Comparison of ENCODE assay signal across 8 cellular contexts in the genomic region with DNA sequence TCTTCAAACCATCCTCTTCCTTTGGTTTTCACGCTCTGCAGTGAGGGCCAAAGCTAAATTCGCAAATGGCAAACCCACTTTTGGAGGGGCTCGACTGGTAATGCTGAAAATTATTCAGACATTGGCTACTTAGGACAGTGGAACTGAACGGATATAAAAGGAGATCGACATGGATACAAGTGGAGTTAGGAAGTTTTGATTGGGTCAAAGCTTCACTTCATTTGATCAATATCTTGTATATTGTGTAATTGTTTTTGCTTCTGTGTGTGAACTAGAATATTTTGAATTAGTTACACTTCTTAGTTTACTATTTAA. TPM values are rescaled to one million over a fixed set of nuclear protein-coding genes. Genes with fewer than 3 reads are reported as not detected.
DNase-seq lines count a peak whose midpoint lies in the region; ATAC-seq, FAIRE-seq and TF ChIP-seq lines count a peak whose summit lies in the region.

No MANE protein-coding gene starts in this region.

- no peaks in the 10 kb centered on the region for H3K36me3 Mint-ChIP-seq in natural killer cell treated with Interleukin-12 subunit alpha and Interleukin-12 subunit beta and Interleukin-15 and Interleukin-18, amount 100 ng/mL, for 72 hours

- H3K36me3 ChIP-seq in BLaER1 treated with 17β-estradiol and CSF1 and Interleukin-3, amounts not matched to agents 10 nM and 100 nM, result peaks cover 2 to 38% (median 31%) of the 10 kb centered on the region in 11 experiments
- H3K36me3 ChIP-seq in Loucy (ENCODE audit: insufficient read depth, low read length), result no peaks in the 10 kb centered on the region

- TF ChIP-seq CTCF in Loucy (conservative IDR thresholded peaks at IDR 0.05; ENCODE audit: low read length), result no peak
- no peak for TF ChIP-seq CTCF in dorsolateral prefrontal cortex (IDR thresholded peaks at IDR 0.05 in 54 of 56, conservative IDR thresholded peaks at IDR 0.05 in 2 of 56; ENCODE audit: low read depth in 1 of 56, partially characterized antibody in 56 of 56)

- peak overlapping the region; percentile 67 for H2AFZ ChIP-seq in Loucy (ENCODE audit: low read length)

- peaks cover 22% of the 10 kb centered on the region for H3K79me2 ChIP-seq in Loucy (ENCODE audit: insufficient read depth, low read length)

- H3K27me3 Mint-ChIP-seq in natural killer cell treated with Interleukin-12 subunit alpha and Interleukin-12 subunit beta and Interleukin-15 and Interleukin-18, amount 100 ng/mL, for 72 hours, result no peaks in the 10 kb centered on the region

- H3K27ac Mint-ChIP-seq in natural killer cell treated with Interleukin-12 subunit alpha and Interleukin-12 subunit beta and Interleukin-15 and Interleukin-18, amount 100 ng/mL, for 72 hours, result peak overlapping the region; percentile 86 to 93

- H3K27ac ChIP-seq in BLaER1 treated with 17β-estradiol and CSF1 and Interleukin-3, amounts not matched to agents 10 nM and 100 nM, result peak overlapping the region; percentile 89 to 98 (median 95)
- H3K27ac ChIP-seq in dorsolateral prefrontal cortex, result peak overlapping the region in 49 of 59 donors; percentile 49 to 98 (median 94)

- peak overlapping the region; percentile 87 to 96 (median 95) for H3K9ac ChIP-seq in BLaER1 treated with 17β-estradiol and CSF1 and Interleukin-3, amounts not matched to agents 10 nM and 100 nM
- H3K9ac ChIP-seq in Loucy (ENCODE audit: low read depth, low read length, poor library complexity, severe bottlenecking), result peak overlapping the region; percentile 75

- H3F3A ChIP-seq in Loucy (ENCODE audit: low read depth), result no peaks in the 10 kb centered on the region

- H3K9me3 Mint-ChIP-seq in natural killer cell treated with Interleukin-12 subunit alpha and Interleukin-12 subunit beta and Interleukin-15 and Interleukin-18, amount 100 ng/mL, for 72 hours, result no peaks in the 10 kb centered on the region

- no peaks in the 10 kb centered on the region for H3K9me2 ChIP-seq in Loucy (replicated peaks; ENCODE audit: low read depth, low read length)

- DNase-seq in dorsolateral prefrontal cortex (no peak), SW 1271 (lab: John Stamatoyannopoulos, UW) (no peak), iPS-NIHi7 (ENCODE audit: extremely low spot score) (no peak), HTR-8/SVneo (ENCODE audit: insufficient read length, low spot score) (no peak), DMS53 (lab: John Stamatoyannopoulos, UW) (no peak)
- no peak for DNase-seq in natural killer cell treated with Interleukin-12 subunit alpha and Interleukin-12 subunit beta and Interleukin-15 and Interleukin-18, amount 100 ng/mL, for 72 hours (ENCODE audit: low spot score)

- intact Hi-C loops in dorsolateral prefrontal cortex (cut with DNase I), result loop anchor here (2.0 to 5.0 kb wide), 2 partner anchors 105 to 551 kb away; a partner anchor contains a TSS

- peak overlapping the region; percentile 97 for H3K4me3 Mint-ChIP-seq in natural killer cell treated with Interleukin-12 subunit alpha and Interleukin-12 subunit beta and Interleukin-15 and Interleukin-18, amount 100 ng/mL, for 72 hours

- H3K9me3 ChIP-seq in BLaER1 treated with 17β-estradiol and CSF1 and Interleukin-3, amounts not matched to agents 10 nM and 100 nM (replicated peaks in 1 of 11), result peaks cover 0 to 22% (median 6%) of the 10 kb centered on the region in 11 experiments; a peak in 10 of 22 replicates
- no peaks in the 10 kb centered on the region for H3K9me3 ChIP-seq in Loucy (ENCODE audit: insufficient read depth, low read depth, low read length)

- peak overlapping the region; percentile 76 to 95 (median 90) for H3K4me2 ChIP-seq in BLaER1 treated with 17β-estradiol and CSF1 and Interleukin-3, amounts not matched to agents 10 nM and 100 nM
- H3K4me2 ChIP-seq in Loucy (ENCODE audit: low read depth, low read length, poor library complexity, severe bottlenecking), result peak overlapping the region; percentile 84

- no peak for ATAC-seq in natural killer cell treated with Interleukin-12 subunit alpha and Interleukin-12 subunit beta and Interleukin-15 and Interleukin-18, amount 100 ng/mL, for 72 hours

- peak overlapping the region; percentile 77 to 96 (median 86) for H3K4me3 ChIP-seq in BLaER1 treated with 17β-estradiol and CSF1 and Interleukin-3, amounts not matched to agents 10 nM and 100 nM
- H3K4me3 ChIP-seq in Loucy (ENCODE audit: low read length, poor library complexity, severe bottlenecking), result peak overlapping the region; percentile 80
- H3K4me3 ChIP-seq in dorsolateral prefrontal cortex, result peak overlapping the region; percentile 61 to 100 (median 95)

- H3K4me1 ChIP-seq in BLaER1 treated with 17β-estradiol and CSF1 and Interleukin-3, amounts not matched to agents 10 nM and 100 nM, result peaks cover 26 to 41% (median 35%) of the 10 kb centered on the region in 10 experiments
- peaks cover 36% of the 10 kb centered on the region for H3K4me1 ChIP-seq in Loucy (ENCODE audit: insufficient read depth, low read length, poor library complexity, severe bottlenecking)

- H4K20me1 ChIP-seq in BLaER1 treated with 17β-estradiol and CSF1 and Interleukin-3, amounts not matched to agents 10 nM and 100 nM, result peaks cover 0 to 27% (median 6%) of the 10 kb centered on the region in 11 experiments; a peak in 7 of 22 replicates
- peaks cover 22% of the 10 kb centered on the region for H4K20me1 ChIP-seq in Loucy (ENCODE audit: insufficient read depth, low read length, poor library complexity, severe bottlenecking)

- H3K4me1 Mint-ChIP-seq in natural killer cell treated with Interleukin-12 subunit alpha and Interleukin-12 subunit beta and Interleukin-15 and Interleukin-18, amount 100 ng/mL, for 72 hours (ENCODE audit: low read depth in 2 of 2), result peaks cover 28 to 32% of the 10 kb centered on the region in 2 donors

- no peak for FAIRE-seq in HTR-8/SVneo (lab: Jason Lieb, UNC)

- no peaks in the 10 kb centered on the region for H3K27me3 ChIP-seq in BLaER1 treated with 17β-estradiol and CSF1 and Interleukin-3, amounts not matched to agents 10 nM and 100 nM
- H3K27me3 ChIP-seq in Loucy (ENCODE audit: insufficient read depth, low read length, poor library complexity, severe bottlenecking) (no peaks in the 10 kb centered on the region), dorsolateral prefrontal cortex (no peaks in the 10 kb centered on the region)

RNA-seq across cellular contexts. Expression of a gene that starts 1.2 kb away (rescaled TPM):
- total RNA-seq in dorsolateral prefrontal cortex, result 10 to 100 TPM; 25.8 to 45.3 (median 38.1) TPM
- 1 to 10 TPM; 3.3 to 7.1 TPM for total RNA-seq in natural killer cell treated with Interleukin-12 subunit alpha and Interleukin-12 subunit beta and Interleukin-15 and Interleukin-18, amount 100 ng/mL, for 72 hours
